Comparison of ENCODE assay signal across 12 cellular contexts in the genomic region with DNA sequence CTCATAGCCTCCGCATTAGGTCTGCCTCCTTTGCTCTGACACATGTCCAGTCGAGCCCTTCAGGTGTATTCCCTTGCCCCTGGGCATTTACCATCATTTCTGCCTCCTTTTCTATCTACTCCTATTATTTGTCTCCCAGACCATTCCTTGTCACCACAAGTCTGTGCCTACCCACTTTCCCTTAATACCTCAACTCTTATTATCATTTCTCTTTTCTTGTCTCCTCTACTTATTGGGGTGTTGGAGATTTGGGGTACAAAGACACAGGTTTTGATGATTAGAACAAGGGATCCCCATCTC. TPM values are rescaled to one million over a fixed set of nuclear protein-coding genes. Genes with fewer than 3 reads are reported as not detected.
DNase-seq lines count a peak whose midpoint lies in the region; ATAC-seq and TF ChIP-seq lines count a peak whose summit lies in the region.
"Had no signal": no experiment of that assay in that cellular context is flagged by ENCODE, and none has a peak within 500 bp of the region (broad histone marks: within the 10 kb centered on the region; RNA-seq: fewer than 3 reads in every experiment).

No MANE protein-coding gene starts in this region.

- POLR2A ChIA-PET in activated CD4-positive, alpha-beta T cell treated with anti-CD3 and anti-CD28 coated beads for 36 hours (lab: Charles Lee): no interaction called here

- H3K27ac ChIP-seq in sigmoid colon (peak overlapping the region; percentile 93 to 97 (median 96)), brain microvascular endothelial cell (no peak overlapping the region)

- DNase-seq in activated CD4-positive, alpha-beta T cell treated with anti-CD3 and anti-CD28 coated beads for 36 hours: no peak
- no peak for DNase-seq in activated CD4-positive, alpha-beta T cell treated with anti-CD3 and anti-CD28 coated beads for 48 hours
- DNase-seq in fibroblast of villous mesenchyme (ENCODE audit: low read depth) (no peak), sigmoid colon (no peak), brain microvascular endothelial cell (no peak)
- DNase-seq: DMS153, esophagus squamous epithelium, mucosa of descending colon, transverse colon had no signal

- H3K36me3 Mint-ChIP-seq in activated CD4-positive, alpha-beta T cell treated with anti-CD3 and anti-CD28 coated beads for 36 hours (ENCODE audit: low read depth): peaks cover 25% of the 10 kb centered on the region

- H3K27ac Mint-ChIP-seq in activated CD4-positive, alpha-beta T cell treated with anti-CD3 and anti-CD28 coated beads for 36 hours: peak overlapping the region; percentile 14

- H3K27me3 Mint-ChIP-seq in activated CD4-positive, alpha-beta T cell treated with anti-CD3 and anti-CD28 coated beads for 36 hours: no peaks in the 10 kb centered on the region

- no peaks in the 10 kb centered on the region for H3K9me3 ChIP-seq in sigmoid colon
- H3K9me3 ChIP-seq: esophagus squamous epithelium, mucosa of descending colon, transverse colon had no signal

- in situ Hi-C loops in brain microvascular endothelial cell (cut with HindIII; ENCODE audit: low pct_ligation_motif_present, low sequenced_read_pairs): no loop called here

- H3K4me1 Mint-ChIP-seq in activated CD4-positive, alpha-beta T cell treated with anti-CD3 and anti-CD28 coated beads for 36 hours: peaks cover 54% of the 10 kb centered on the region

- no peak for TF ChIP-seq CTCF in WI38 (IDR thresholded peaks at IDR 0.05; ENCODE audit: low read depth, low read length)
- no peak for TF ChIP-seq CTCF in fibroblast of villous mesenchyme (IDR thresholded peaks at IDR 0.05; ENCODE audit: insufficient read depth, low read depth, low read length)
- TF ChIP-seq CTCF in sigmoid colon (IDR thresholded peaks at IDR 0.05): no peak
- TF ChIP-seq CTCF in brain microvascular endothelial cell (IDR thresholded peaks at IDR 0.05; ENCODE audit: low read depth, low read length, missing control alignments): no peak

- no peaks in the 10 kb centered on the region for H3K9me3 Mint-ChIP-seq in activated CD4-positive, alpha-beta T cell treated with anti-CD3 and anti-CD28 coated beads for 36 hours (ENCODE audit: low read depth)

- no peak for ATAC-seq in activated CD4-positive, alpha-beta T cell treated with anti-CD3 and anti-CD28 coated beads for 36 hours
- no peak for ATAC-seq in HG02623 (IDR thresholded peaks at IDR 0.05; ENCODE audit: unreplicated experiment)
- no peak for ATAC-seq in HG03460 (IDR thresholded peaks at IDR 0.05; ENCODE audit: unreplicated experiment)
- ATAC-seq: mucosa of descending colon had no signal

- no peaks in the 10 kb centered on the region for H3K27me3 ChIP-seq in sigmoid colon
- H3K27me3 ChIP-seq in brain microvascular endothelial cell (replicated peaks): no peaks in the 10 kb centered on the region
- H3K27me3 ChIP-seq: esophagus squamous epithelium, transverse colon had no signal

- H3K4me3 ChIP-seq in WI38 (ENCODE audit: low read depth, low read length) (peak overlapping the region; percentile 3; the same call in 1 of the 2 replicates), fibroblast of villous mesenchyme (ENCODE audit: low read depth, low read length) (peak overlapping the region; percentile 61), sigmoid colon (no peak overlapping the region), brain microvascular endothelial cell (ENCODE audit: low read depth, low read length) (no peak overlapping the region)
- H3K4me3 ChIP-seq: mucosa of descending colon, transverse colon had no signal

- no peak for TF ChIP-seq EP300 in sigmoid colon (IDR thresholded peaks at IDR 0.05)

- 83 to 88% methylated on average over 2 of the region's 2 CpGs for WGBS in sigmoid colon, 2 donors

- peaks cover 0 to 56% (median 49%) of the 10 kb centered on the region in 4 donors for H3K4me1 ChIP-seq in sigmoid colon

- intact Hi-C loops in activated CD4-positive, alpha-beta T cell treated with anti-CD3 and anti-CD28 coated beads for 36 hours (cut with DNase I, micrococcal nuclease): no loop called here
- intact Hi-C loops in sigmoid colon (cut with DNase I): loop anchor here (10.0 kb wide), 1 partner anchor 216 kb away; a partner anchor contains a TSS

- H3K4me3 Mint-ChIP-seq in activated CD4-positive, alpha-beta T cell treated with anti-CD3 and anti-CD28 coated beads for 36 hours: peak overlapping the region; percentile 22

- no peak for TF ChIP-seq POLR2A in sigmoid colon (IDR thresholded peaks at IDR 0.05)

- peaks cover 0 to 4% (median 0%) of the 10 kb centered on the region in 4 donors for H3K36me3 ChIP-seq in sigmoid colon
- H3K36me3 ChIP-seq in brain microvascular endothelial cell (replicated peaks): no peaks in the 10 kb centered on the region
- H3K36me3 ChIP-seq: transverse colon had no signal

- CTCF ChIA-PET in activated CD4-positive, alpha-beta T cell treated with anti-CD3 and anti-CD28 coated beads for 36 hours (lab: Charles Lee): no interaction called here

RNA-seq across cellular contexts. Expression of a gene that starts 1.4 kb away (rescaled TPM):
- total RNA-seq in activated CD4-positive, alpha-beta T cell treated with anti-CD3 and anti-CD28 coated beads for 36 hours: 10 to 100 TPM; 43.6 to 45.6 TPM
- total RNA-seq in fibroblast of villous mesenchyme (6.4 and 7.8 TPM in 2 replicates), sigmoid colon (10 to 100 TPM in 1 of 4 donors, 1 to 10 TPM in 3; 6.4 to 24.6 (median 9.9) TPM)
- polyA plus RNA-seq in sigmoid colon: 10 to 100 TPM in 1 of 3 donors, 1 to 10 TPM in 1, under 1 TPM in 1; 0.92 to 17.8 (median 2.4) TPM

RNA-seq across cellular contexts. Expression of a gene that starts 3.4 kb away (rescaled TPM):
- total RNA-seq in activated CD4-positive, alpha-beta T cell treated with anti-CD3 and anti-CD28 coated beads for 36 hours: 100 to 1,000 TPM; 154 to 188 TPM
- 155 and 201 TPM in 2 replicates for total RNA-seq in fibroblast of villous mesenchyme
- 100 to 1,000 TPM; 102 to 148 (median 120) TPM for total RNA-seq in sigmoid colon
- 100 to 1,000 TPM; 110 to 193 (median 153) TPM for polyA plus RNA-seq in sigmoid colon

RNA-seq across cellular contexts. Expression of a gene that starts 10.5 kb away (rescaled TPM):
- 10 to 100 TPM; 24.9 to 28.2 TPM for total RNA-seq in activated CD4-positive, alpha-beta T cell treated with anti-CD3 and anti-CD28 coated beads for 36 hours
- total RNA-seq in fibroblast of villous mesenchyme (21.6 and 30.2 TPM in 2 replicates), sigmoid colon (10 to 100 TPM; 57.1 to 82.3 (median 66.0) TPM)
- 10 to 100 TPM; 22.4 to 43.2 (median 43.2) TPM for polyA plus RNA-seq in sigmoid colon

RNA-seq across cellular contexts. Expression of a gene that starts 29.7 kb away (rescaled TPM):
- total RNA-seq in activated CD4-positive, alpha-beta T cell treated with anti-CD3 and anti-CD28 coated beads for 36 hours: 10 to 100 TPM; 86.0 to 89.3 TPM
- total RNA-seq in fibroblast of villous mesenchyme (20.0 and 34.5 TPM in 2 replicates), sigmoid colon (1 to 10 TPM in 2 of 4 donors, under 1 TPM in 2; 0.49 to 5.5 (median 1.3) TPM)
- polyA plus RNA-seq in sigmoid colon: 10 to 100 TPM in 1 of 3 donors, 1 to 10 TPM in 2; 1.2 to 23.0 (median 4.6) TPM

RNA-seq across cellular contexts. Expression of a gene that starts 33.1 kb away (rescaled TPM):
- 1 to 10 TPM; 9.3 to 9.5 TPM for total RNA-seq in activated CD4-positive, alpha-beta T cell treated with anti-CD3 and anti-CD28 coated beads for 36 hours
- total RNA-seq in fibroblast of villous mesenchyme (4.7 and 5.2 TPM in 2 replicates), sigmoid colon (1 to 10 TPM; 1.1 to 3.6 (median 1.4) TPM)
- 1 to 10 TPM in 2 of 3 donors, under 1 TPM in 1; 0.60 to 4.2 (median 1.8) TPM for polyA plus RNA-seq in sigmoid colon

Comparison
In these comparisons a context has a peak if more than half of its experiments do, and no peak if none do; other contexts are left out.
1. H3K4me3 ChIP-seq: peak in WI38 (single experiment) and fibroblast of villous mesenchyme (single experiment); none in sigmoid colon (0 of 4) and brain microvascular endothelial cell (single experiment).